Comparison of ENCODE assay signal across 19 cellular contexts in genomic region chr13:60001892-60002291, GRCh38.
"Had no signal": no experiment of that assay in that cellular context is flagged by ENCODE, and none has a peak within 500 bp of the region (broad histone marks: within the 10 kb centered on the region; RNA-seq: fewer than 3 reads in every experiment).

No MANE protein-coding gene starts in this region.

- FAIRE-seq: frontal cortex, TTC549 had no signal

- DNase-seq: activated CD8-positive, alpha-beta memory T cell treated with anti-CD3 and anti-CD28 coated beads, Interleukin-2, amount 50 U/mL, for 4 hours; activated CD8-positive, alpha-beta T cell treated with anti-CD3 and anti-CD28 coated beads, Interleukin-2, amount 10 ng/mL, durations not matched to agents 7 days and 5 days; activated naive CD4-positive, alpha-beta T cell treated with anti-CD3 and anti-CD28 coated beads for 36 hours; activated T-cell treated with anti-CD3 and anti-CD28 coated beads, Interleukin-2, amount 50 U/mL, for 4 hours; aorta; brain microvascular endothelial cell; cerebellar nuclear complex; effector CD8-positive, alpha-beta T cell; left lung; nephron progenitor cell; nucleus accumbens; retina; stimulated activated CD4-positive, alpha-beta T cell treated with anti-CD3 and anti-CD28 coated beads, Interleukin-12 subunit alpha, Interleukin-12 subunit beta, amount 100 ng/mL, for 4 hours; stimulated activated CD4-positive, alpha-beta T cell treated with anti-CD3 and anti-CD28 coated beads, Interleukin-1b, Interleukin-23, amount 100 ng/mL, for 48 hours; SW 1271; uterus had no signal

- ATAC-seq: activated CD8-positive, alpha-beta T cell treated with anti-CD3 and anti-CD28 coated beads, Interleukin-2, amount 10 ng/mL, durations not matched to agents 7 days and 5 days; activated T-cell treated with anti-CD3 and anti-CD28 coated beads, Interleukin-2, amount 50 U/mL, for 4 hours; left lung had no signal

- H3K36me3 ChIP-seq: brain microvascular endothelial cell, left lung, tibial nerve, uterus had no signal

- H3K9me3 ChIP-seq: left lung, tibial nerve, uterus had no signal

- H3K4me1 ChIP-seq: left lung, tibial nerve, uterus had no signal

- H3K4me3 ChIP-seq: left lung, tibial nerve, uterus had no signal

- H3K27ac ChIP-seq: brain microvascular endothelial cell, left lung, tibial nerve, uterus had no signal

- H3K27me3 ChIP-seq: brain microvascular endothelial cell, left lung, tibial nerve, uterus had no signal
